ENCODE assay signal across 8 cellular contexts in genomic region chr16:1475552-1476114, GRCh38. TPM values are rescaled to one million over a fixed set of nuclear protein-coding genes. Genes with fewer than 3 reads are reported as not detected.
A peak's percentile ranks its signal among the peaks of the same experiment; 100 is the strongest.
DNase-seq lines count a peak whose midpoint lies in the region; ATAC-seq and TF ChIP-seq lines count a peak whose summit lies in the region.

No MANE protein-coding gene starts in this region.

- H3K4me2 ChIP-seq in BLaER1 = peak overlapping the region; percentile 100

- 0 out of 2 replicates have a peak, but pooled peaks cover 5% of the 10 kb centered on the region for H4K20me1 ChIP-seq in BLaER1

- peaks cover 23% of the 10 kb centered on the region for H3K4me1 Mint-ChIP-seq in neural crest cell

- H3K36me3 ChIP-seq in BLaER1 (no peaks in the 10 kb centered on the region), ectodermal cell (ENCODE audit: control insufficient read depth, insufficient read depth, low read length) (no peaks in the 10 kb centered on the region)

- peaks cover 61% of the 10 kb centered on the region for H3K4me1 ChIP-seq in BLaER1
- H3K4me1 ChIP-seq in ectodermal cell (ENCODE audit: control insufficient read depth, insufficient read depth, low read length) = no peaks in the 10 kb centered on the region

- WGBS in ectodermal cell, 2 experiments = 76 to 78% methylated on average over 15 of the region's 15 CpGs

- H3K9me3 ChIP-seq in BLaER1 (no peaks in the 10 kb centered on the region), ectodermal cell (ENCODE audit: control insufficient read depth, low read length) (no peaks in the 10 kb centered on the region)

- peak overlapping the region; percentile 88 for H3K4me3 ChIP-seq in BLaER1
- peak overlapping the region; percentile 89 for H3K4me3 ChIP-seq in LNCaP clone FGC (ENCODE audit: low read depth, low read length)
- peak overlapping the region; percentile 64 for H3K4me3 ChIP-seq in ectodermal cell (ENCODE audit: insufficient read depth, low read depth, low read length)

- ATAC-seq in GM19463 (IDR thresholded peaks at IDR 0.05; ENCODE audit: unreplicated experiment) = no peak
- ATAC-seq in GM21526 (IDR thresholded peaks at IDR 0.05; ENCODE audit: low FRiP score, unreplicated experiment) = no peak

- H3K27ac Mint-ChIP-seq in neural crest cell (ENCODE audit: unreplicated experiment) = peak overlapping the region; percentile 88

- no peaks in the 10 kb centered on the region for H3K36me3 Mint-ChIP-seq in neural crest cell (ENCODE audit: low read depth)

- H3K9me3 Mint-ChIP-seq in neural crest cell = no peaks in the 10 kb centered on the region

- DNase-seq in LNCaP clone FGC (ENCODE audit: low read depth) (no peak), neural crest cell (ENCODE audit: low read depth, low spot score) (no peak)
- DNase-seq in stimulated activated naive CD4-positive, alpha-beta T cell treated with Interleukin-2 at 50 U/mL for 16 hours (lab: John Stamatoyannopoulos, UW) = no peak
- no peak for DNase-seq in central memory CD4-positive, alpha-beta T cell

- TF ChIP-seq CTCF in LNCaP clone FGC (IDR thresholded peaks at IDR 0.05; ENCODE audit: control insufficient read depth, extremely low read depth, insufficient read depth) = no peak
- no peak for TF ChIP-seq CTCF in neural crest cell (conservative IDR thresholded peaks at IDR 0.05)

- H3K27ac ChIP-seq in BLaER1 (peak overlapping the region; percentile 99), ectodermal cell (ENCODE audit: insufficient read depth, low read depth, low read length, poor library complexity, severe bottlenecking) (no peak overlapping the region)

- H3K9ac ChIP-seq in BLaER1 = peak overlapping the region; percentile 98

- H3K27me3 Mint-ChIP-seq in neural crest cell (ENCODE audit: low read depth) = peaks cover 6% of the 10 kb centered on the region

- H3K27me3 ChIP-seq in BLaER1 (no peaks in the 10 kb centered on the region), ectodermal cell (ENCODE audit: control insufficient read depth, insufficient read depth, low read length, poor library complexity, severe bottlenecking) (no peaks in the 10 kb centered on the region)

- H3K4me3 Mint-ChIP-seq in neural crest cell = peak overlapping the region; percentile 91

RNA-seq across cellular contexts. Expression of gene CLCN7, which starts 0.8 kb away (rescaled TPM):
- polyA plus RNA-seq in ectodermal cell (2013, experiment 1 of 4) = 68.9 TPM
- polyA plus RNA-seq in ectodermal cell (2013, experiment 2 of 4) = 68.0 TPM
- polyA plus RNA-seq in ectodermal cell (2013, experiment 3 of 4) = 46.4 TPM
- polyA plus RNA-seq in ectodermal cell (2013, experiment 4 of 4) = 59.1 TPM
- 74.5 and 82.4 TPM in 2 replicates for total RNA-seq in neural crest cell

RNA-seq across cellular contexts. Expression of gene PTX4, which starts 13.1 kb away (rescaled TPM):
- polyA plus RNA-seq in ectodermal cell (2013, experiment 1 of 4) = not detected
- not detected for polyA plus RNA-seq in ectodermal cell (2013, experiment 2 of 4)
- not detected for polyA plus RNA-seq in ectodermal cell (2013, experiment 3 of 4)
- 0.16 TPM for polyA plus RNA-seq in ectodermal cell (2013, experiment 4 of 4)
- 0.28 TPM in 1 of 2 replicates, not detected in the other for total RNA-seq in neural crest cell

RNA-seq across cellular contexts. Expression of gene TELO2, which starts 17.5 kb away (rescaled TPM):
- polyA plus RNA-seq in ectodermal cell (2013, experiment 1 of 4) = 57.9 TPM
- polyA plus RNA-seq in ectodermal cell (2013, experiment 2 of 4) = 57.6 TPM
- 43.7 TPM for polyA plus RNA-seq in ectodermal cell (2013, experiment 3 of 4)
- 44.1 TPM for polyA plus RNA-seq in ectodermal cell (2013, experiment 4 of 4)
- 77.9 and 87.5 TPM in 2 replicates for total RNA-seq in neural crest cell

RNA-seq across cellular contexts. Expression of gene CCDC154, which starts 31.3 kb away (rescaled TPM):
- 2.0 TPM for polyA plus RNA-seq in ectodermal cell (2013, experiment 1 of 4)
- 3.6 TPM for polyA plus RNA-seq in ectodermal cell (2013, experiment 2 of 4)
- polyA plus RNA-seq in ectodermal cell (2013, experiment 3 of 4) = 1.4 TPM
- 1.8 TPM for polyA plus RNA-seq in ectodermal cell (2013, experiment 4 of 4)
- 1.2 and 1.9 TPM in 2 replicates for total RNA-seq in neural crest cell

RNA-seq across cellular contexts. Expression of gene PERCC1, which starts 44.8 kb away (rescaled TPM):
- polyA plus RNA-seq in ectodermal cell (2013, experiment 1 of 4) = not detected
- not detected for polyA plus RNA-seq in ectodermal cell (2013, experiment 2 of 4)
- polyA plus RNA-seq in ectodermal cell (2013, experiment 3 of 4) = not detected
- polyA plus RNA-seq in ectodermal cell (2013, experiment 4 of 4) = not detected
- total RNA-seq in neural crest cell = not detected in 2 replicates
